1 cellular context compared by ENCODE assay signal in the genomic region with DNA sequence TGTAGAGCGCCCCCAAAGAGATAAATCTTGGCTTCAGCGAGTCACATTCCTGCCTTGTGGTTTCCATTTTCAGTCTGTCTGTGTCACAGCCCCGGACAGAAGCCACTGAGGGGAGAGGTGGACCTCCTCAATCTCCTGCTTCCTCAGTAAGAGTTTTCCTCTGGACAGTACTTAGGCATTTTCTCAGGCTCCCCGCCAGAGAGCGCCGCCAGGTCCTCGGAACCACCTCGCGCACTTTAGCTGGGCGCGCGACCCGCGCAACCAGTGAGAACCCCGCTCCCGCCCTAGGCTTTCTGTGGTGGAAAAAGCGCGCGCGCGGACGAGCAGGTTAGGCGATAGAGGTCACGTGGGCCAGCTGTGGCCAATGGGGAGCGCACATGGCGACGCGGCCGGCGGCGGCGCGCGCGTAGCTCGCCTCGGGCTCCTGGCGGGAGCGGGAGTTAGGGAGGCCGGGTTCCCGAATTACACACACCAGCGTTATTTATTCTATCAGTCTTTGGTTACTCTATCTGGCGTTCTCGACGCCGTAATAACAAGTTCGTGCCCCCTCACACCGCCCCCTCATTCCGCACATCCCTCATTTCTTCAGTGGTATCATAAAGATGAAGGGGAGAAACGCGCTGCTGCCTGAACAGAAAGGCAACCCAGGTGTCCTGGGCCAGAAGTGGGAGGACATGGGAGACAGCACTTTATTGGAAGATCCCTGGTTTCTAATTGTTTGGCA.
TF ChIP-seq lines count a peak whose summit lies in the region.

No MANE protein-coding gene starts in this region.

TF ChIP-seq in neural cell, 6 proteins besides CTCF, POLR2A, EP300 and RAD21 (continued from another document):
- TF ChIP-seq, protein P1, sequence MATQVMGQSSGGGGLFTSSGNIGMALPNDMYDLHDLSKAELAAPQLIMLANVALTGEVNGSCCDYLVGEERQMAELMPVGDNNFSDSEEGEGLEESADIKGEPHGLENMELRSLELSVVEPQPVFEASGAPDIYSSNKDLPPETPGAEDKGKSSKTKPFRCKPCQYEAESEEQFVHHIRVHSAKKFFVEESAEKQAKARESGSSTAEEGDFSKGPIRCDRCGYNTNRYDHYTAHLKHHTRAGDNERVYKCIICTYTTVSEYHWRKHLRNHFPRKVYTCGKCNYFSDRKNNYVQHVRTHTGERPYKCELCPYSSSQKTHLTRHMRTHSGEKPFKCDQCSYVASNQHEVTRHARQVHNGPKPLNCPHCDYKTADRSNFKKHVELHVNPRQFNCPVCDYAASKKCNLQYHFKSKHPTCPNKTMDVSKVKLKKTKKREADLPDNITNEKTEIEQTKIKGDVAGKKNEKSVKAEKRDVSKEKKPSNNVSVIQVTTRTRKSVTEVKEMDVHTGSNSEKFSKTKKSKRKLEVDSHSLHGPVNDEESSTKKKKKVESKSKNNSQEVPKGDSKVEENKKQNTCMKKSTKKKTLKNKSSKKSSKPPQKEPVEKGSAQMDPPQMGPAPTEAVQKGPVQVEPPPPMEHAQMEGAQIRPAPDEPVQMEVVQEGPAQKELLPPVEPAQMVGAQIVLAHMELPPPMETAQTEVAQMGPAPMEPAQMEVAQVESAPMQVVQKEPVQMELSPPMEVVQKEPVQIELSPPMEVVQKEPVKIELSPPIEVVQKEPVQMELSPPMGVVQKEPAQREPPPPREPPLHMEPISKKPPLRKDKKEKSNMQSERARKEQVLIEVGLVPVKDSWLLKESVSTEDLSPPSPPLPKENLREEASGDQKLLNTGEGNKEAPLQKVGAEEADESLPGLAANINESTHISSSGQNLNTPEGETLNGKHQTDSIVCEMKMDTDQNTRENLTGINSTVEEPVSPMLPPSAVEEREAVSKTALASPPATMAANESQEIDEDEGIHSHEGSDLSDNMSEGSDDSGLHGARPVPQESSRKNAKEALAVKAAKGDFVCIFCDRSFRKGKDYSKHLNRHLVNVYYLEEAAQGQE (IDR thresholded peaks at IDR 0.05; ENCODE audit: borderline replicate concordance) = peak; percentile 21
